Comparison of ENCODE assay signal across 10 cellular contexts in the genomic region with DNA sequence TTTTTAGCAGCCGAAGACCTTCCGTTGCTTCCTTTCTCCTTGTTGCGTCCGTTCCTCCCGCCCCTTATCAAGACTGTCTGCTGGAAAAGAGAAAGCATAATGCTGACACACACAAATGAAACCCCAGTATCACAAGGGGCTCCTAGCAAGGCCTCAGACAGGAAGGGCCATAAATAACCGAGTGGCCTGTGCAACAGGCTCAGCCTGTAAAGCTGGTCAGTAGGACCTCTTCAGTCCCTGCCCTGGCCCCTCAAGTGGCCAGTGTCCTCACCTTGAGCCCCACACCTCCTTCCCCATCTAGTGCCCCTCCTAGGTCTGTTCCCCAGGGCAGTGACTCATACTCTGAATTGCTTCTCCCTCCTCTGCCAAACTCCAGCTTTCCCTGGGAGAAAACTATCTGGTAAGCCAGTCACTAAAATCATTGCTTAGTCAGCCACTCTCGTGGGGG.
DNase-seq lines count a peak whose midpoint lies in the region; ATAC-seq and TF ChIP-seq lines count a peak whose summit lies in the region.
"Had no signal": no experiment of that assay in that cellular context is flagged by ENCODE, and none has a peak within 500 bp of the region (broad histone marks: within the 10 kb centered on the region; RNA-seq: fewer than 3 reads in every experiment).

No MANE protein-coding gene starts in this region.

- H3K23ac ChIP-seq in H9 (ENCODE audit: insufficient read length, low read depth, low read length) = no peak overlapping the region

- H3K36me3 Mint-ChIP-seq in Calu3 (ENCODE audit: insufficient read depth, unreplicated experiment) (no peaks in the 10 kb centered on the region), H9 (ENCODE audit: insufficient read depth in 1 of 3, low read depth in 3 of 3) (no peaks in the 10 kb centered on the region; a peak in 1 of 7 replicates)

- H3K4me3 Mint-ChIP-seq in Calu3 (ENCODE audit: low read depth, unreplicated experiment) (no peak overlapping the region), H9 (no peak overlapping the region)

- H2BK15ac ChIP-seq in H9 (ENCODE audit: low read depth, low read length) = no peak overlapping the region

- peaks cover 10% of the 10 kb centered on the region for H3F3A ChIP-seq in SK-N-SH (replicated peaks; ENCODE audit: insufficient read depth)

- no peak overlapping the region for H3K9ac ChIP-seq in SK-N-SH
- no peak overlapping the region for H3K9ac ChIP-seq in H9 (ENCODE audit: extremely low read depth, insufficient read length, low read length)

- H3K27me3 Mint-ChIP-seq in Calu3 (ENCODE audit: unreplicated experiment) (no peaks in the 10 kb centered on the region), H9 (ENCODE audit: low read depth) (no peaks in the 10 kb centered on the region)

- POLR2A ChIA-PET in SK-N-SH (lab: Yijun Ruan, JAX) = no interaction called here

- no peaks in the 10 kb centered on the region for H3K36me3 ChIP-seq in SK-N-SH (replicated peaks in 1 of 2; ENCODE audit: control insufficient read depth in 1 of 2, insufficient read depth in 2 of 2, low read length in 1 of 2)

- H3K18ac ChIP-seq in H9 (ENCODE audit: insufficient read length, low read depth, low read length) = no peak overlapping the region

- no peaks in the 10 kb centered on the region for H4K20me1 ChIP-seq in SK-N-SH (ENCODE audit: insufficient read depth)
- H4K20me1 ChIP-seq in H9 (ENCODE audit: control insufficient read depth, insufficient read depth, insufficient read length) = no peaks in the 10 kb centered on the region

- H3K23me2 ChIP-seq in H9 (ENCODE audit: insufficient read length, low read depth, low read length, poor library complexity, severe bottlenecking) = peaks cover 4% of the 10 kb centered on the region

- H3K27ac Mint-ChIP-seq in Calu3 (ENCODE audit: unreplicated experiment) (no peak overlapping the region), H9 (0 out of 7 replicates have a peak overlapping the region, but pooled peaks of 1 of the 3 experiments have one; percentile 34)

- H3K27me3 ChIP-seq in SK-N-SH (ENCODE audit: insufficient read depth) (no peaks in the 10 kb centered on the region), H9 (ENCODE audit: insufficient read depth, low read length) (no peaks in the 10 kb centered on the region)

- H3K9me3 ChIP-seq in SK-N-SH (no peaks in the 10 kb centered on the region), H9 (ENCODE audit: control insufficient read depth, low read depth, low read length) (no peaks in the 10 kb centered on the region)

- no peak overlapping the region for H2BK5ac ChIP-seq in H9 (ENCODE audit: insufficient read length, low read length)

- H3K56ac ChIP-seq in H9 (ENCODE audit: insufficient read length, low read depth, low read length) = no peak overlapping the region

- no peaks in the 10 kb centered on the region for H3K79me2 ChIP-seq in SK-N-SH (ENCODE audit: insufficient read depth)
- no peaks in the 10 kb centered on the region for H3K79me2 ChIP-seq in H9 (ENCODE audit: insufficient read depth, low read length)

- ATAC-seq in Right ventricle myocardium superior (ENCODE audit: poor library complexity) (peak; percentile 78), HG02763 (IDR thresholded peaks at IDR 0.05; ENCODE audit: unreplicated experiment) (no peak)

- H2AFZ ChIP-seq in SK-N-SH (ENCODE audit: low read depth) = no peak overlapping the region
- no peak overlapping the region for H2AFZ ChIP-seq in H9 (ENCODE audit: low read length)

- TF ChIP-seq CTCF in Calu3 (IDR thresholded peaks at IDR 0.05; ENCODE audit: unreplicated experiment) = no peak
- TF ChIP-seq CTCF in SK-N-SH (IDR thresholded peaks at IDR 0.05) = no peak
- TF ChIP-seq CTCF in H9 (conservative IDR thresholded peaks at IDR 0.05) = no peak

- no peaks in the 10 kb centered on the region for H3K9me2 ChIP-seq in SK-N-SH

- H3K4me2 ChIP-seq in SK-N-SH (0 out of 2 replicates have a peak overlapping the region, but pooled peaks have one; percentile 25), H9 (ENCODE audit: insufficient read depth, insufficient read length, low read length) (no peak overlapping the region)

- H3K4me3 ChIP-seq in SK-N-SH (ENCODE audit: low read depth in 2 of 2, low read length in 1 of 2) = no peak overlapping the region

- no peaks in the 10 kb centered on the region for H3K79me1 ChIP-seq in H9 (ENCODE audit: insufficient read depth, low read depth, low read length, poor library complexity, severe bottlenecking)

- H3T11ph ChIP-seq in H9 (ENCODE audit: low read length) = no peak overlapping the region

- no peak overlapping the region for H3K4ac ChIP-seq in H9 (ENCODE audit: low read depth, low read length)

- intact Hi-C loops in Calu3 (cut with micrococcal nuclease; ENCODE audit: unreplicated experiment) (no loop called here), Right ventricle myocardium superior (cut with DNase I) (no loop called here)

- BruUV-seq in Calu3 (replicated peaks; lab: Mats Ljungman, UMichigan) = no TSS peak

- H3K14ac ChIP-seq in H9 (ENCODE audit: insufficient read depth, low read length) = no peak overlapping the region

- H3K27ac ChIP-seq in SK-N-SH (ENCODE audit: low read depth in 2 of 2, low read length in 1 of 2) (peak overlapping the region in 1 of 2 experiments; percentile 58; a peak in 1 of 4 replicates), H9 (ENCODE audit: insufficient read length, low read depth, low read length) (no peak overlapping the region)

- H4K91ac ChIP-seq in H9 (ENCODE audit: insufficient read length, low read depth, low read length) = no peak overlapping the region

- DNase-seq in Calu3 (peak; percentile 6), SK-N-SH (no peak), Right ventricle myocardium superior (no peak), putamen (ENCODE audit: low spot score) (peak; percentile 49), cerebellar nuclear complex (lab: John Stamatoyannopoulos, UW) (no peak), H9 (no peak)
- DNase-seq in stimulated activated CD4-positive, alpha-beta T cell treated with anti-CD3 and anti-CD28 coated beads, Interleukin-2, amount 100 ng/mL, for 24 hours = no peak
- DNase-seq: erythroblast, NCI-H526 treated with DMSO at 0.1 percent for 48 hours had no signal

- no peak overlapping the region for H4K5ac ChIP-seq in H9 (ENCODE audit: insufficient read length, low read depth, low read length)

- WGBS in SK-N-SH (ENCODE audit: low lambda C conversion rate) = 74% methylated on average over 7 of the region's 7 CpGs
- WGBS in H9 (ENCODE audit: extremely low coverage, insufficient read length, low lambda C conversion rate) = no CpG with 5 or more reads among the region's 7 CpGs

- H3K4me1 Mint-ChIP-seq in Calu3 (ENCODE audit: low read depth, unreplicated experiment) (peaks cover 9% of the 10 kb centered on the region), H9 (peaks cover 0 to 2% of the 10 kb centered on the region in 2 experiments; a peak in 1 of 4 replicates)

- H2AK5ac ChIP-seq in H9 (ENCODE audit: insufficient read length, low read length) = no peak overlapping the region

- peaks cover 3% of the 10 kb centered on the region for H3K9me3 Mint-ChIP-seq in Calu3 (ENCODE audit: low read depth, unreplicated experiment)
- H3K9me3 Mint-ChIP-seq in H9 = peaks cover 3 to 6% of the 10 kb centered on the region in 2 experiments; a peak in 4 of 5 replicates

- no peak overlapping the region for H4K8ac ChIP-seq in H9 (replicated peaks; ENCODE audit: insufficient read length, low read depth, low read length)

- CTCF ChIA-PET in Calu3 (lab: Charles Lee) = interaction anchor here (0.6 to 0.9 kb wide), 2 partner anchors 482 to 780 kb away, joined by 3 read pairs; no protein-coding TSS in a partner anchor
- CTCF ChIA-PET in SK-N-SH (lab: Yijun Ruan, JAX) = no interaction called here

- H2BK120ac ChIP-seq in H9 (ENCODE audit: low read depth, low read length, poor library complexity, severe bottlenecking) = no peak overlapping the region

- TF ChIP-seq EP300 in SK-N-SH (IDR thresholded peaks at IDR 0.05; ENCODE audit: borderline replicate concordance in 1 of 2, low read depth in 1 of 2, low read length in 1 of 2) = no peak

- H3K4me1 ChIP-seq in SK-N-SH (ENCODE audit: control insufficient read depth in 1 of 2, insufficient read depth in 2 of 2, low read depth in 1 of 2, low read length in 1 of 2) (no peaks in the 10 kb centered on the region), H9 (ENCODE audit: insufficient read depth, low read length) (no peaks in the 10 kb centered on the region)

- no peak overlapping the region for H2BK20ac ChIP-seq in H9 (ENCODE audit: low read depth, low read length, poor library complexity, severe bottlenecking)

- TF ChIP-seq RAD21 in SK-N-SH (IDR thresholded peaks at IDR 0.05; ENCODE audit: low read length) = no peak

- no peak overlapping the region for H2BK12ac ChIP-seq in H9 (ENCODE audit: insufficient read length, low read depth, low read length)

TF ChIP-seq in SK-N-SH, 30 proteins besides CTCF, POLR2A, EP300 and RAD21:
- peak; percentile 39; the same call in 1 of the 2 replicates for TF ChIP-seq TCF12 (IDR thresholded peaks at IDR 0.05)
- no peak for TF ChIP-seq SIN3A (IDR thresholded peaks at IDR 0.05; ENCODE audit: borderline replicate concordance, low read depth, low read length)
- peak; percentile 61; the same call in 1 of the 2 replicates for TF ChIP-seq FOSL2 (IDR thresholded peaks at IDR 0.05; ENCODE audit: borderline replicate concordance, low read depth)
- peak; percentile 48; the same call in 1 of the 2 replicates for TF ChIP-seq JUND (IDR thresholded peaks at IDR 0.05)
- no peak for TF ChIP-seq SMC3 (IDR thresholded peaks at IDR 0.05; ENCODE audit: low read depth, low read length)

Comparison
In these comparisons a context has a peak if more than half of its experiments do, and no peak if none do; other contexts are left out.
1. DNase-seq: peak in Calu3 (single experiment) and putamen (single experiment); none in SK-N-SH (single experiment), Right ventricle myocardium superior (single experiment), stimulated activated CD4-positive, alpha-beta T cell treated with anti-CD3 and anti-CD28 coated beads, Interleukin-2, amount 100 ng/mL, for 24 hours (0 of 2), cerebellar nuclear complex (0 of 2) and H9 (single experiment).